Comparison of ENCODE assay signal across 25 cellular contexts in the genomic region with DNA sequence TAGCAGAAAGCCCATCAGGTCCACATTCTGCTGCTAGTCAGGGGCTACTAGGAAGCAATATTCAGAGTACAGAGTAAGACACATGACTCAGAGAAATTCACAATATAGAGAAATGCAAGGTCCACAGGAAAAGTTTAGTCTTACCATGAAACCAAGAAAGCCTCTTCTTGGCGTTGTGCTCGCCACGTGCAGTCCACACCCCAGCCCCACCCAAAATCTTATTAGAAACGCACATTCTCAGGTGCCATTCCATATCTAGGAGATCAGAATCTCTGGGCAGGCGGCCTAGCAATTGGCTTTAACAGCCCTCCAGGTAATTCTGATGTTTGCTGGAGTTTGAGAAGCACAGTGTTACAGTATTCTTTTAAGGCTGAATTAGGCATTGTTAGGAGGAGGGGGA.
"Had no signal": no experiment of that assay in that cellular context is flagged by ENCODE, and none has a peak within 500 bp of the region (broad histone marks: within the 10 kb centered on the region; RNA-seq: fewer than 3 reads in every experiment).

No MANE protein-coding gene starts in this region.

- DNase-seq: colonic mucosa; effector CD8-positive, alpha-beta T cell; endodermal cell; heart left ventricle; left cardiac atrium; left ventricle myocardium superior; naive B cell; pancreas; right lobe of liver; stimulated activated CD4-positive, alpha-beta T cell treated with anti-CD3 and anti-CD28 coated beads, Interleukin-2, amount 100 ng/mL, for 24 hours; stimulated activated CD4-positive, alpha-beta T cell treated with anti-CD3 and anti-CD28 coated beads, Interleukin-4, amount 100 ng/mL, for 24 hours; stimulated activated naive CD4-positive, alpha-beta T cell treated with Interleukin-2 at 50 U/mL for 16 hours; stomach; thyroid gland; trophoblast cell had no signal

- H3K27ac ChIP-seq: colonic mucosa, epithelial cell of prostate, esophagus muscularis mucosa, foreskin keratinocyte, gastroesophageal sphincter, heart left ventricle, hepatocyte, neutrophil, pancreas, right lobe of liver, stomach, thyroid gland had no signal

- H3K9me3 ChIP-seq: colonic mucosa, esophagus muscularis mucosa, gastroesophageal sphincter, heart left ventricle, neutrophil, pancreas, right lobe of liver, stomach, thyroid gland had no signal

- H3K4me2 ChIP-seq: hepatocyte had no signal

- H3K4me3 ChIP-seq: colonic mucosa, esophagus muscularis mucosa, gastroesophageal sphincter, heart left ventricle, hepatocyte, lung, pancreas, right lobe of liver, stomach, thyroid gland had no signal

- H3K36me3 ChIP-seq: colonic mucosa, esophagus muscularis mucosa, gastroesophageal sphincter, heart left ventricle, neutrophil, pancreas, right lobe of liver, stomach, thyroid gland had no signal

- H3K4me1 ChIP-seq: colonic mucosa, foreskin keratinocyte, gastroesophageal sphincter, pancreas, right lobe of liver, thyroid gland had no signal

- H3K27me3 ChIP-seq: colonic mucosa, esophagus muscularis mucosa, gastroesophageal sphincter, pancreas, right lobe of liver, stomach, thyroid gland had no signal

- H3K79me2 ChIP-seq: hepatocyte had no signal

- FAIRE-seq: pancreas, urothelium cell line had no signal

- ATAC-seq: foreskin keratinocyte; gastroesophageal sphincter; heart left ventricle; left ventricle myocardium superior; natural killer cell treated with Interleukin-12 subunit alpha and Interleukin-12 subunit beta and Interleukin-15 and Interleukin-18, amount 100 ng/mL, for 72 hours; pancreas; right lobe of liver; stimulated activated effector memory CD8-positive, alpha-beta T cell treated with anti-CD3 and anti-CD28 coated beads, Interleukin-12 subunit alpha, Interleukin-12 subunit beta, amount 100 ng/mL, for 72 hours had no signal

- H2AFZ ChIP-seq: hepatocyte had no signal
